Comparison of ENCODE assay signal across 9 cellular contexts in genomic region chr7:75779516-75779915, GRCh38. TPM values are rescaled to one million over a fixed set of nuclear protein-coding genes. Genes with fewer than 3 reads are reported as not detected.
DNase-seq lines count a peak whose midpoint lies in the region; ATAC-seq, FAIRE-seq and TF ChIP-seq lines count a peak whose summit lies in the region.
"Not testable (repeated sequence)": the region's sequence is repeated elsewhere in the genome, so short reads cannot be mapped to it uniquely, and the experiment has no call there.
"Had no signal": no experiment of that assay in that cellular context is flagged by ENCODE, and none has a peak within 500 bp of the region (broad histone marks: within the 10 kb centered on the region; RNA-seq: fewer than 3 reads in every experiment).

No MANE protein-coding gene starts in this region.

- peaks cover 25% of the 10 kb centered on the region for H3K4me1 Mint-ChIP-seq in HFFc6 (ENCODE audit: low read depth)
- peaks cover 29% of the 10 kb centered on the region for H3K4me1 Mint-ChIP-seq in activated CD4-positive, alpha-beta T cell treated with anti-CD3 and anti-CD28 coated beads, Interleukin-2, amount 10 ng/mL, durations not matched to agents 24 days and 14 days

- ATAC-seq in K562, result not testable (repeated sequence)

- POLR2A ChIA-PET in K562 (lab: Yijun Ruan, JAX), result not testable (repeated sequence)

- CTCF ChIA-PET in K562 (lab: Yijun Ruan, JAX; ENCODE audit: low intra/inter-chr PET ratio), result not testable (repeated sequence)

- H3K27me3 ChIP-seq in K562 (ENCODE audit: control insufficient read depth in 2 of 2, insufficient read depth in 2 of 2, low read length in 2 of 2); osteoblast (ENCODE audit: insufficient read depth, low read length): not testable (repeated sequence)

- H3K27ac Mint-ChIP-seq in HFFc6, result not testable (repeated sequence)
- peak overlapping the region; percentile 3 for H3K27ac Mint-ChIP-seq in activated CD4-positive, alpha-beta T cell treated with anti-CD3 and anti-CD28 coated beads, Interleukin-2, amount 10 ng/mL, durations not matched to agents 24 days and 14 days

- H3K27me3 Mint-ChIP-seq in HFFc6 (ENCODE audit: insufficient read depth), result peaks cover 31% of the 10 kb centered on the region
- H3K27me3 Mint-ChIP-seq in activated CD4-positive, alpha-beta T cell treated with anti-CD3 and anti-CD28 coated beads, Interleukin-2, amount 10 ng/mL, durations not matched to agents 24 days and 14 days, result peaks cover 21% of the 10 kb centered on the region

- TF ChIP-seq POLR2A in K562 (conservative IDR thresholded peaks at IDR 0.05), result not testable (repeated sequence)

- TF ChIP-seq CTCF in HFFc6 (IDR thresholded peaks at IDR 0.05); K562 (IDR thresholded peaks at IDR 0.05 in 2 of 3, conservative IDR thresholded peaks at IDR 0.05 in 1 of 3; ENCODE audit: insufficient read depth in 2 of 3, low read depth in 1 of 3, low read length in 3 of 3); osteoblast (IDR thresholded peaks at IDR 0.05; ENCODE audit: extremely low read depth, low read depth, low read length): not testable (repeated sequence)

- intact Hi-C loops in activated CD4-positive, alpha-beta T cell treated with anti-CD3 and anti-CD28 coated beads, Interleukin-2, amount 10 ng/mL, durations not matched to agents 24 days and 14 days (cut with micrococcal nuclease), result loop anchor here (10.0 kb wide), 1 partner anchor 255 kb away; no protein-coding TSS in a partner anchor
- intact Hi-C loops in K562 (cut with micrococcal nuclease), result not testable (repeated sequence)

- H3K4me3 Mint-ChIP-seq in HFFc6, result peak overlapping the region; percentile 32; the same call in 1 of the 2 replicates
- not testable (repeated sequence) for H3K4me3 Mint-ChIP-seq in activated CD4-positive, alpha-beta T cell treated with anti-CD3 and anti-CD28 coated beads, Interleukin-2, amount 10 ng/mL, durations not matched to agents 24 days and 14 days

- not testable (repeated sequence) for H4K20me1 ChIP-seq in K562 (replicated peaks; ENCODE audit: control insufficient read depth, insufficient read depth, low read length); osteoblast (ENCODE audit: insufficient read depth, low read length)

- H3K36me3 ChIP-seq in K562 (ENCODE audit: control insufficient read depth, insufficient read depth, low read length); osteoblast (ENCODE audit: insufficient read depth, low read length): not testable (repeated sequence)

- 68% methylated on average over 11 of the region's 11 CpGs for WGBS in K562 (ENCODE audit: insufficient coverage, low coverage, missing lambda C conversion rate)

- not testable (repeated sequence) for BruUV-seq in K562 (replicated peaks; lab: Mats Ljungman, UMichigan)

- FAIRE-seq in K562 (lab: Jason Lieb, UNC), result not testable (repeated sequence)

- H3K27ac ChIP-seq in K562 (ENCODE audit: extremely low read depth, low read depth, low read length) (peak overlapping the region; percentile 66; the same call in 1 of the 3 replicates), osteoblast (ENCODE audit: low read depth, low read length) (peak overlapping the region; percentile 17)

- in situ Hi-C loops in K562 (cut with MboI), result not testable (repeated sequence)

- peaks cover 19 to 33% of the 10 kb centered on the region in 2 experiments for H3K4me1 ChIP-seq in K562 (replicated peaks in 1 of 2; ENCODE audit: control insufficient read depth in 2 of 2, insufficient read depth in 2 of 2, low read length in 2 of 2)
- not testable (repeated sequence) for H3K4me1 ChIP-seq in osteoblast (ENCODE audit: insufficient read depth, low read length)

- H3K9ac ChIP-seq in K562 (ENCODE audit: insufficient read depth in 1 of 2, low read depth in 2 of 2, low read length in 2 of 2), result peak overlapping the region; percentile 50 to 73

- TF ChIP-seq RAD21 in K562 (CRISPR knock-in tag; conservative IDR thresholded peaks at IDR 0.05 in 1 of 2, IDR thresholded peaks at IDR 0.05 in 1 of 2), result not testable (repeated sequence)

- not testable (repeated sequence) for H3K4me3 ChIP-seq in K562; osteoblast (ENCODE audit: insufficient read depth, low read length)

- not testable (repeated sequence) for H3K9me1 ChIP-seq in K562 (ENCODE audit: control insufficient read depth, insufficient read depth, low read length)

- not testable (repeated sequence) for TF ChIP-seq EP300 in K562 (IDR thresholded peaks at IDR 0.05; ENCODE audit: low read length)

- not testable (repeated sequence) for H3K36me3 Mint-ChIP-seq in HFFc6 (ENCODE audit: low read depth); activated CD4-positive, alpha-beta T cell treated with anti-CD3 and anti-CD28 coated beads, Interleukin-2, amount 10 ng/mL, durations not matched to agents 24 days and 14 days (ENCODE audit: low read depth)

- H3K4me2 ChIP-seq in K562 (ENCODE audit: insufficient read depth, low read length) (peak overlapping the region; percentile 1; the same call in 1 of the 2 replicates), osteoblast (ENCODE audit: insufficient read depth, low read length) (peak overlapping the region; percentile 39)

- not testable (repeated sequence) for H3K9me3 Mint-ChIP-seq in HFFc6; activated CD4-positive, alpha-beta T cell treated with anti-CD3 and anti-CD28 coated beads, Interleukin-2, amount 10 ng/mL, durations not matched to agents 24 days and 14 days

- peak overlapping the region; percentile 51 for H2AFZ ChIP-seq in K562 (ENCODE audit: low read depth, low read length)
- not testable (repeated sequence) for H2AFZ ChIP-seq in osteoblast (ENCODE audit: low read length)

- H3K79me2 ChIP-seq in K562 (ENCODE audit: control insufficient read depth, insufficient read depth, low read length); osteoblast (ENCODE audit: insufficient read depth, low read length): not testable (repeated sequence)

- peak; percentile 35 for DNase-seq in EH (ENCODE audit: low read depth)
- peak; percentile 50 for DNase-seq in HFFc6
- peak; percentile 55 for DNase-seq in RKO (ENCODE audit: low spot score)
- not testable (repeated sequence) for DNase-seq in activated CD4-positive, alpha-beta T cell treated with anti-CD3 and anti-CD28 coated beads, Interleukin-2, amount 10 ng/mL, durations not matched to agents 24 days and 14 days; K562 (ENCODE audit: extremely low read depth in 1 of 4, low spot score in 3 of 4); osteoblast (ENCODE audit: insufficient read length, low spot score, missing footprints)
- peak; percentile 14 for DNase-seq in glomerular visceral epithelial cell (ENCODE audit: extremely low spot score)

- H3K9me3 ChIP-seq in K562 (replicated peaks; ENCODE audit: control insufficient read depth, insufficient read depth, low read depth, low read length); osteoblast (ENCODE audit: low read depth, low read length): not testable (repeated sequence)

RNA-seq across cellular contexts. Expression of gene CCL26, which starts 7.5 kb away (rescaled TPM):
- total RNA-seq in HFFc6 (2021; fragmentation: NEBNext Ultra II Directional; extraction: Animal tissue kit (Norgen Biotek cat#: 25700)), result 1 to 10 TPM; 2.9 to 6.3 (median 4.4) TPM
- not detected in 2 replicates for total RNA-seq in activated CD4-positive, alpha-beta T cell treated with anti-CD3 and anti-CD28 coated beads, Interleukin-2, amount 10 ng/mL, durations not matched to agents 24 days and 14 days
- 1.6 TPM in 1 of 2 replicates, not detected in the other for total RNA-seq in K562 (2011; cell fraction: chromatin; rRNA removed; ENCODE audit: low replicate concordance)
- total RNA-seq in K562 (2011; cell fraction: nucleolus; rRNA removed), result 1.3 and 3.2 TPM in 2 replicates
- total RNA-seq in K562 (2011; cell fraction: nucleoplasm; rRNA removed), result 3.0 TPM in 1 of 2 replicates, not detected in the other
- total RNA-seq in K562 (2014; rRNA removed) (3.0 and 9.1 TPM in 2 replicates), K562 (2014; rRNA removed; fragmentation: Illumina TruSeq; extraction: Trizol) (5.9 and 8.9 TPM in 2 replicates), K562 (2015; rRNA removed; fragmentation: Illumina TruSeq; extraction: Trizol) (8.2 and 9.1 TPM in 2 replicates), K562 (2021) (8.1 and 8.4 TPM in 2 replicates), osteoblast (1.1 and 1.5 TPM in 2 replicates)
- polyA plus RNA-seq in K562 (2011; rRNA removed) (1.3 and 2.3 TPM in 2 replicates), K562 (2014; fragmentation: Illumina TruSeq; extraction: Trizol) (5.5 and 7.2 TPM in 2 replicates), K562 (2014; fragmentation: Nextera tagmentation; extraction: Ambion mirVana) (10 to 100 TPM; 21.8 to 26.8 TPM), K562 (2014; rRNA removed) (4.9 and 7.1 TPM in 2 replicates)
- polyA plus RNA-seq in K562 (2011; cell fraction: cytosol; rRNA removed), result 0.91 and 3.8 TPM in 2 replicates
- polyA plus RNA-seq in K562 (2011; cell fraction: nucleus; rRNA removed), result 1.4 TPM in 1 of 2 replicates, not detected in the other
- polyA plus RNA-seq in K562 (2012), result 1.5 and 7.1 TPM in 2 replicates
- 1.8 TPM in 1 of 2 replicates, not detected in the other for polyA minus RNA-seq in K562 (2011; rRNA and poly(A)+ RNA removed)
- not detected in 2 replicates for polyA minus RNA-seq in K562 (2011; cell fraction: cytosol; rRNA and poly(A)+ RNA removed)
- not detected in 2 replicates for polyA minus RNA-seq in K562 (2011; cell fraction: nucleus; rRNA and poly(A)+ RNA removed)
- polyA plus RNA-seq: IgD-negative memory B cell had no signal

RNA-seq across cellular contexts. Expression of gene CCL24, which starts 34.1 kb away (rescaled TPM):
- not detected for total RNA-seq in HFFc6 (2021; fragmentation: NEBNext Ultra II Directional; extraction: Animal tissue kit (Norgen Biotek cat#: 25700))
- not detected in 2 replicates for total RNA-seq in activated CD4-positive, alpha-beta T cell treated with anti-CD3 and anti-CD28 coated beads, Interleukin-2, amount 10 ng/mL, durations not matched to agents 24 days and 14 days
- 2.5 TPM in 1 of 2 replicates, not detected in the other for total RNA-seq in K562 (2011; cell fraction: chromatin; rRNA removed; ENCODE audit: low replicate concordance)
- 2.9 and 3.2 TPM in 2 replicates for total RNA-seq in K562 (2011; cell fraction: nucleolus; rRNA removed)
- 2.6 TPM in 1 of 2 replicates, not detected in the other for total RNA-seq in K562 (2011; cell fraction: nucleoplasm; rRNA removed)
- total RNA-seq in K562 (2014; rRNA removed), result 0.45 and 1.0 TPM in 2 replicates
- 0.38 and 0.58 TPM in 2 replicates for total RNA-seq in K562 (2014; rRNA removed; fragmentation: Illumina TruSeq; extraction: Trizol)
- total RNA-seq in K562 (2015; rRNA removed; fragmentation: Illumina TruSeq; extraction: Trizol), result 1.8 TPM in 2 replicates
- 0.45 and 0.80 TPM in 2 replicates for total RNA-seq in K562 (2021)
- 1.1 and 3.6 TPM in 2 replicates for polyA plus RNA-seq in K562 (2011; rRNA removed)
- 1.7 and 10.5 TPM in 2 replicates for polyA plus RNA-seq in K562 (2011; cell fraction: cytosol; rRNA removed)
- polyA plus RNA-seq in K562 (2011; cell fraction: nucleus; rRNA removed), result 2.2 TPM in 1 of 2 replicates, not detected in the other
- polyA plus RNA-seq in K562 (2012), result 0.92 and 1.1 TPM in 2 replicates
- polyA plus RNA-seq in K562 (2014; fragmentation: Illumina TruSeq; extraction: Trizol), result 1.0 TPM in 2 replicates
- under 1 TPM in 1 of 2 experiments, not detected in 1; 0.85 TPM for polyA plus RNA-seq in K562 (2014; fragmentation: Nextera tagmentation; extraction: Ambion mirVana)
- 0.77 and 1.3 TPM in 2 replicates for polyA plus RNA-seq in K562 (2014; rRNA removed)
- 0.42 and 2.8 TPM in 2 replicates for polyA minus RNA-seq in K562 (2011; rRNA and poly(A)+ RNA removed)
- not detected in 2 replicates for polyA minus RNA-seq in K562 (2011; cell fraction: cytosol; rRNA and poly(A)+ RNA removed)
- polyA minus RNA-seq in K562 (2011; cell fraction: nucleus; rRNA and poly(A)+ RNA removed), result not detected in 2 replicates
- total RNA-seq in osteoblast, result not detected in 2 replicates
- total RNA-seq: A673 had no signal
- polyA plus RNA-seq: IgD-negative memory B cell had no signal

RNA-seq across cellular contexts. Expression of gene HIP1, which starts 40.8 kb away (rescaled TPM):
- 10 to 100 TPM; 15.1 to 32.2 (median 28.7) TPM for total RNA-seq in HFFc6 (2021; fragmentation: NEBNext Ultra II Directional; extraction: Animal tissue kit (Norgen Biotek cat#: 25700))
- total RNA-seq in activated CD4-positive, alpha-beta T cell treated with anti-CD3 and anti-CD28 coated beads, Interleukin-2, amount 10 ng/mL, durations not matched to agents 24 days and 14 days, result 2.1 and 4.1 TPM in 2 replicates
- total RNA-seq in K562 (2011; cell fraction: chromatin; rRNA removed; ENCODE audit: low replicate concordance), result 47.3 and 47.4 TPM in 2 replicates
- total RNA-seq in K562 (2011; cell fraction: nucleolus; rRNA removed), result 26.8 and 28.3 TPM in 2 replicates
- 37.8 and 39.5 TPM in 2 replicates for total RNA-seq in K562 (2011; cell fraction: nucleoplasm; rRNA removed)
- total RNA-seq in K562 (2014; rRNA removed), result 5.8 and 9.1 TPM in 2 replicates
- 7.7 and 8.3 TPM in 2 replicates for total RNA-seq in K562 (2014; rRNA removed; fragmentation: Illumina TruSeq; extraction: Trizol)
- total RNA-seq in K562 (2015; rRNA removed; fragmentation: Illumina TruSeq; extraction: Trizol), result 9.5 and 10.4 TPM in 2 replicates
- total RNA-seq in K562 (2021), result 13.7 and 14.3 TPM in 2 replicates
- polyA plus RNA-seq in K562 (2011; rRNA removed), result 8.5 and 12.3 TPM in 2 replicates
- 10.5 and 17.5 TPM in 2 replicates for polyA plus RNA-seq in K562 (2011; cell fraction: cytosol; rRNA removed)
- 5.7 and 6.4 TPM in 2 replicates for polyA plus RNA-seq in K562 (2011; cell fraction: nucleus; rRNA removed)
- 9.7 and 26.7 TPM in 2 replicates for polyA plus RNA-seq in K562 (2012)
- polyA plus RNA-seq in K562 (2014; fragmentation: Illumina TruSeq; extraction: Trizol), result 11.8 and 12.1 TPM in 2 replicates
- 1 to 10 TPM; 2.4 to 2.6 TPM for polyA plus RNA-seq in K562 (2014; fragmentation: Nextera tagmentation; extraction: Ambion mirVana)
- 8.4 and 9.5 TPM in 2 replicates for polyA plus RNA-seq in K562 (2014; rRNA removed)
- polyA minus RNA-seq in K562 (2011; rRNA and poly(A)+ RNA removed), result 15.6 and 28.2 TPM in 2 replicates
- polyA minus RNA-seq in K562 (2011; cell fraction: cytosol; rRNA and poly(A)+ RNA removed), result 11.2 and 13.2 TPM in 2 replicates
- polyA minus RNA-seq in K562 (2011; cell fraction: nucleus; rRNA and poly(A)+ RNA removed), result 3.8 and 5.5 TPM in 2 replicates
- total RNA-seq in osteoblast, result 24.2 and 25.7 TPM in 2 replicates
